7 cellular contexts compared by ENCODE assay signal in the genomic region with DNA sequence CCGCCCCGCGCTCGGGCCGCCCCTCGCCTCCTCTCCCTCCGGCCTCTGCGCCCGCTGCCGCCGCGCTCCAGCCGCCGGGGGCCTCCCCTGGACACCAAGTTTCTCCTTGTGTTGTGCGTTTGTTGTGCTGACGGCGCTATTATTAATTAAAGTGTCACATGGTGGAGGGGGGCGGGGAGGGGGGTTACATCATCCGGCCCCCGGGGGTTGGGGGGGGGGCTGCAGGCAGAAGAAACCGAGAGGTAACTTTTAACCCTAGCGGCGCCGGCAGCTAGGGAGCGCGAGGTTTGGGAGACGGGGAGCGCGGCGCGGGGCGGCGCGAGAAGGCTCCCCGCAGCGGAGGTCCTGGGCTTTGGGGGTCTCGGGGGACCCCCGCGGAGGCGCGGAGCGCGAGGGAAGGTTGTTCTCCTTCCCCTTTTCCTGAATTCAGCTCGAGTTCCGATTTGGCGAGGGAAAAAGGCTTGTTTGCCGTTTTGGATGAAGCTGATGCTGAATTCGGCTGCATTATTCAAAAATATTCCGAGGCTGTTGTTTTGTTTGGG. TPM values are rescaled to one million over a fixed set of nuclear protein-coding genes. Genes with fewer than 3 reads are reported as not detected.
DNase-seq lines count a peak whose midpoint lies in the region; ATAC-seq and TF ChIP-seq lines count a peak whose summit lies in the region.

A gene (minus strand): TSS at position 117 of the 542 bp plus-strand sequence. CDS start 134 bp downstream, outside the sequence.

- H3K36me3 ChIP-seq in WERI-Rb-1 (no peaks in the 10 kb centered on the region), vagina (no peaks in the 10 kb centered on the region)

- no peak for TF ChIP-seq CTCF in WERI-Rb-1 (IDR thresholded peaks at IDR 0.05; ENCODE audit: low read depth, low read length)
- no peak for TF ChIP-seq CTCF in vagina (IDR thresholded peaks at IDR 0.05)

- DNase-seq in WERI-Rb-1 (peak; percentile 37), iPS-NIHi11 (ENCODE audit: low spot score) (peak; percentile 80), vagina (ENCODE audit: extremely low spot score in 2 of 2) (no peak)
- no peak for DNase-seq in activated effector memory CD4-positive, alpha-beta T cell treated with anti-CD3 and anti-CD28 coated beads, Interleukin-2, amount 50 U/mL, for 16 hours

- no peaks in the 10 kb centered on the region for H3K9me3 ChIP-seq in WERI-Rb-1 (ENCODE audit: severe bottlenecking)
- no peaks in the 10 kb centered on the region for H3K9me3 ChIP-seq in vagina

- no peak for TF ChIP-seq POLR2A in vagina (IDR thresholded peaks at IDR 0.05)

- intact Hi-C loops in vagina (cut with DNase I), result no loop called here

- ATAC-seq in HG03095 (IDR thresholded peaks at IDR 0.05; ENCODE audit: unreplicated experiment) (peak; percentile 33), HG02571 (IDR thresholded peaks at IDR 0.05; ENCODE audit: unreplicated experiment) (no peak)

- H3K4me1 ChIP-seq in vagina, result peaks cover 37% of the 10 kb centered on the region

- H3K4me3 ChIP-seq in GM08714 (ENCODE audit: low read length) (peak within 1 kb of the TSS; percentile 34; the same call in 1 of the 2 replicates), WERI-Rb-1 (ENCODE audit: low read depth, low read length) (peak within 1 kb of the TSS; percentile 52), vagina (peak within 1 kb of the TSS; percentile 15 to 46)

- H3K27ac ChIP-seq in WERI-Rb-1, result no peak within 1 kb of the TSS
- no peak within 1 kb of the TSS for H3K27ac ChIP-seq in vagina

- H3K27me3 ChIP-seq in WERI-Rb-1 (ENCODE audit: insufficient read depth, low read depth, severe bottlenecking), result peaks cover 40% of the 10 kb centered on the region
- peaks cover 11% of the 10 kb centered on the region for H3K27me3 ChIP-seq in vagina

RNA-seq across cellular contexts. Expression of the gene that starts here (rescaled TPM):
- not detected for total RNA-seq in vagina

Comparison
In these comparisons a context has a peak if more than half of its experiments do, and no peak if none do; other contexts are left out.
1. DNase-seq: peak in WERI-Rb-1 (single experiment) and iPS-NIHi11 (single experiment); none in vagina (0 of 2) and activated effector memory CD4-positive, alpha-beta T cell treated with anti-CD3 and anti-CD28 coated beads, Interleukin-2, amount 50 U/mL, for 16 hours (single experiment).
2. Peak in every context shown above with its lines, with median percentiles within 50 percentile points of each other: H3K4me3 ChIP-seq.